26 cellular contexts compared by ENCODE assay signal in the genomic region with DNA sequence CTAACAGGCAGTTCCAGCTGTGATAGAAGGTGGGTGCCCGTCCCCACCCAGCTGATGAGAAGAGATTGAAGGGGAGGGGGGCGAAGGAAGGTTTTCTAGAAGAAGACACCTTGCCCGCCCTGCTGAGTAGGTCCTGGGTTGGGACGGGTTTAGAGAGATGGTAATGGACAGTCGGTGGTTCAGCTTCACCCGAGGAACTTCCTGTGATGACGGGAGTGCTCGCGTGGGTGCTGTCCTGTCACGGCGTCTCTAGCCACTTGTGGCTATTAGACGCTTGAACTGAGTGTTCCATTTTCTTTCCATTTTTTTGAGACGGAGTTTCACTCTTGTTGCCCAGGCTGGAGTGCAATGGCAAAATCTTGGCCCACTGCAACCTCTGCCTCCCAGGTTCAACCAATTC. TPM values are rescaled to one million over a fixed set of nuclear protein-coding genes. Genes with fewer than 3 reads are reported as not detected.
DNase-seq lines count a peak whose midpoint lies in the region; ATAC-seq, FAIRE-seq and TF ChIP-seq lines count a peak whose summit lies in the region.
"Had no signal": no experiment of that assay in that cellular context is flagged by ENCODE, and none has a peak within 500 bp of the region (broad histone marks: within the 10 kb centered on the region; RNA-seq: fewer than 3 reads in every experiment).

No MANE protein-coding gene starts in this region.

- H3K14ac ChIP-seq in H1 (ENCODE audit: insufficient read length): no peak overlapping the region
- H3K14ac ChIP-seq in neuronal stem cell (ENCODE audit: low read length): peak overlapping the region; percentile 82

- peak overlapping the region; percentile 81 for H3K27ac ChIP-seq in A673 (ENCODE audit: low read depth, low read length, poor library complexity, severe bottlenecking)
- H3K27ac ChIP-seq in MM.1S (ENCODE audit: low read length): peak overlapping the region; percentile 92; the same call in 1 of the 2 replicates
- peak overlapping the region; percentile 46; the same call in 1 of the 2 replicates for H3K27ac ChIP-seq in H1 (ENCODE audit: low read depth, low read length)
- H3K27ac ChIP-seq in neuronal stem cell (replicated peaks; ENCODE audit: low read length): peak overlapping the region; percentile 83
- no peak overlapping the region for H3K27ac ChIP-seq in effector memory CD4-positive, alpha-beta T cell (ENCODE audit: insufficient read depth, low read length, poor library complexity, severe bottlenecking)
- H3K27ac ChIP-seq: epithelial cell of prostate, suprapubic skin had no signal

- H3K23ac ChIP-seq in H1 (ENCODE audit: insufficient read length): no peak overlapping the region
- H3K23ac ChIP-seq in neuronal stem cell (ENCODE audit: low read depth, low read length, poor library complexity): peak overlapping the region; percentile 89

- H2BK15ac ChIP-seq in H1 (ENCODE audit: low read length) (peak overlapping the region; percentile 63; the same call in 1 of the 2 replicates), neuronal stem cell (ENCODE audit: low read length) (peak overlapping the region; percentile 33)

- no peak for DNase-seq in A673 (ENCODE audit: low spot score)
- no peak for DNase-seq in MM.1S
- DNase-seq in H1 (ENCODE audit: low read depth in 1 of 2, low spot score in 2 of 2): no peak
- no peak for DNase-seq in neuronal stem cell (ENCODE audit: low spot score)
- DNase-seq in effector memory CD4-positive, alpha-beta T cell: no peak
- no peak for DNase-seq in NCI-H1092 treated with DMSO at 0.1 percent for 48 hours (lab: John Stamatoyannopoulos, UW)
- DNase-seq in ureter (ENCODE audit: low spot score): no peak
- DNase-seq: 8988T; activated CD4-positive, alpha-beta T cell treated with anti-CD3 and anti-CD28 coated beads for 4 hours; activated gamma-delta T cell; NCI-H1417 treated with DMSO at 0.1 percent for 48 hours; NCI-H446 treated with DMSO at 0.1 percent for 48 hours; OCI-M1; sigmoid colon; stimulated activated CD4-positive, alpha-beta T cell treated with anti-CD3 and anti-CD28 coated beads, Interleukin-4, amount 100 ng/mL, for 4 hours; uterus had no signal

- intact Hi-C loops in A673 (cut with micrococcal nuclease; ENCODE audit: unreplicated experiment): no loop called here

- H4K20me1 ChIP-seq in MM.1S (ENCODE audit: insufficient read depth, low read length): no peaks in the 10 kb centered on the region
- peaks cover 0 to 3% of the 10 kb centered on the region in 2 experiments for H4K20me1 ChIP-seq in H1 (replicated peaks in 1 of 2; ENCODE audit: control insufficient read depth in 1 of 2, insufficient read depth in 2 of 2, low read length in 2 of 2)

- H2AK5ac ChIP-seq in H1 (ENCODE audit: low read depth, low read length) (0 out of 2 replicates have a peak overlapping the region, but pooled peaks have one; percentile 57), neuronal stem cell (ENCODE audit: low read depth, low read length) (peak overlapping the region; percentile 94)

- no peaks in the 10 kb centered on the region; the same call in 1 of the 2 replicates for H3K23me2 ChIP-seq in H1 (ENCODE audit: low read depth, low read length)

- peak overlapping the region; percentile 72 for H3K56ac ChIP-seq in H1 (replicated peaks; ENCODE audit: insufficient read length, low read depth, low read length)

- H2BK20ac ChIP-seq in H1 (ENCODE audit: low read length): peak overlapping the region; percentile 99; the same call in 1 of the 2 replicates

- H3K4me1 ChIP-seq in A673 (ENCODE audit: insufficient read depth, low read length, poor library complexity, severe bottlenecking) (peaks cover 22% of the 10 kb centered on the region), MM.1S (ENCODE audit: low read length) (peaks cover 59% of the 10 kb centered on the region), H1 (replicated peaks in 1 of 4; ENCODE audit: control insufficient read depth in 3 of 4, insufficient read depth in 4 of 4, low read length in 3 of 4) (peaks cover 8 to 23% (median 17%) of the 10 kb centered on the region in 4 experiments), neuronal stem cell (ENCODE audit: control insufficient read depth in 2 of 2, insufficient read depth in 1 of 2, low read depth in 1 of 2, low read length in 2 of 2) (peaks cover 7 to 18% of the 10 kb centered on the region in 2 donors)
- H3K4me1 ChIP-seq in effector memory CD4-positive, alpha-beta T cell (ENCODE audit: control insufficient read depth, insufficient read depth, low read length, poor library complexity, severe bottlenecking): no peaks in the 10 kb centered on the region

- no peak for TF ChIP-seq POLR2A in H1 (IDR thresholded peaks at IDR 0.05; ENCODE audit: control extremely low read depth in 1 of 2, low read depth in 2 of 2, low read length in 2 of 2)

- no peak for TF ChIP-seq RAD21 in H1 (IDR thresholded peaks at IDR 0.05 in 1 of 2, conservative IDR thresholded peaks at IDR 0.05 in 1 of 2; ENCODE audit: low read depth in 2 of 2, low read length in 2 of 2)

- no peak overlapping the region for H3K4me3 ChIP-seq in A673 (ENCODE audit: low read depth, low read length, poor library complexity, severe bottlenecking)
- no peak overlapping the region for H3K4me3 ChIP-seq in MM.1S (ENCODE audit: low read length)
- H3K4me3 ChIP-seq in H1 (ENCODE audit: extremely low read depth in 1 of 4, insufficient read depth in 2 of 4, low read depth in 3 of 4, low read length in 4 of 4): peak overlapping the region in 2 of 4 experiments; percentile 19 to 32; a peak in 2 of 8 replicates
- H3K4me3 ChIP-seq in neuronal stem cell (ENCODE audit: low read length in 2 of 2): no peak overlapping the region
- no peak overlapping the region for H3K4me3 ChIP-seq in effector memory CD4-positive, alpha-beta T cell (ENCODE audit: insufficient read depth, low read depth, low read length, poor library complexity, severe bottlenecking)
- H3K4me3 ChIP-seq: GM12878, K562, sigmoid colon, suprapubic skin, uterus had no signal

- TF ChIP-seq EP300 in H1 (IDR thresholded peaks at IDR 0.05; ENCODE audit: borderline replicate concordance in 1 of 2, low read depth in 2 of 2, low read length in 2 of 2): no peak

- H3K4ac ChIP-seq in H1 (replicated peaks; ENCODE audit: insufficient read length, low read depth, low read length): peak overlapping the region; percentile 92
- peak overlapping the region; percentile 93 for H3K4ac ChIP-seq in neuronal stem cell (ENCODE audit: low read length)

- peaks cover 41% of the 10 kb centered on the region for H3K36me3 ChIP-seq in A673 (ENCODE audit: insufficient read depth, low read length, poor library complexity, severe bottlenecking)
- H3K36me3 ChIP-seq in MM.1S (replicated peaks; ENCODE audit: insufficient read depth, low read length): peaks cover 6% of the 10 kb centered on the region; the same call in 1 of the 2 replicates
- H3K36me3 ChIP-seq in H1 (ENCODE audit: control insufficient read depth in 2 of 4, insufficient read depth in 4 of 4, low read length in 3 of 4): peaks cover 0 to 11% (median 3%) of the 10 kb centered on the region in 4 experiments; a peak in 4 of 8 replicates
- peaks cover 29 to 68% of the 10 kb centered on the region in 2 donors for H3K36me3 ChIP-seq in neuronal stem cell (replicated peaks in 1 of 2; ENCODE audit: control insufficient read depth in 2 of 2, insufficient read depth in 2 of 2, low read length in 2 of 2)
- peaks cover 66% of the 10 kb centered on the region for H3K36me3 ChIP-seq in effector memory CD4-positive, alpha-beta T cell (ENCODE audit: control insufficient read depth, insufficient read depth, low read length)
- H3K36me3 ChIP-seq: uterus had no signal

- TF ChIP-seq CTCF in A673 (conservative IDR thresholded peaks at IDR 0.05; ENCODE audit: low read depth, low read length): no peak
- TF ChIP-seq CTCF in MM.1S (IDR thresholded peaks at IDR 0.05; ENCODE audit: low read length): no peak
- no peak for TF ChIP-seq CTCF in H1 (IDR thresholded peaks at IDR 0.05; ENCODE audit: control extremely low read depth in 1 of 3, insufficient read depth in 1 of 3, low read depth in 1 of 3, low read length in 3 of 3)

- H3K79me2 ChIP-seq in MM.1S (ENCODE audit: low read length): peaks cover 30% of the 10 kb centered on the region
- no peaks in the 10 kb centered on the region for H3K79me2 ChIP-seq in H1 (ENCODE audit: control insufficient read depth in 1 of 2, insufficient read depth in 2 of 2, low read length in 2 of 2)

- H4K8ac ChIP-seq in H1 (ENCODE audit: extremely low read depth, insufficient read depth, low read length) (peak overlapping the region; percentile 91), neuronal stem cell (ENCODE audit: low read depth, low read length) (peak overlapping the region; percentile 82)

- H3K79me1 ChIP-seq in H1 (ENCODE audit: low read depth, low read length) (no peaks in the 10 kb centered on the region; the same call in 1 of the 2 replicates), neuronal stem cell (ENCODE audit: low read depth, low read length) (peaks cover 3% of the 10 kb centered on the region)

- H3K18ac ChIP-seq in H1 (ENCODE audit: extremely low read depth, low read length) (peak overlapping the region; percentile 84), neuronal stem cell (ENCODE audit: low read length) (peak overlapping the region; percentile 98)

- no peak overlapping the region for H4K5ac ChIP-seq in H1 (ENCODE audit: insufficient read length, low read depth, low read length)

- peaks cover 31% of the 10 kb centered on the region for H3F3A ChIP-seq in MM.1S (ENCODE audit: insufficient read depth, low read length)

- no peak for FAIRE-seq in H1 (lab: Jason Lieb, UNC)
- FAIRE-seq: GM12878, K562, keratinocyte had no signal

- POLR2A ChIA-PET in A673 (lab: Charles Lee; ENCODE audit: low non-redundant PET): no interaction called here
- POLR2A ChIA-PET in H1 (lab: Charles Lee; ENCODE audit: partially characterized antibody): interaction anchor here (0.6 to 5.5 kb wide), 8 partner anchors 9 to 115 kb away, joined by 3 to 48 read pairs (median 6); a partner anchor contains a TSS

- BruUV-seq in A673 (replicated peaks; lab: Mats Ljungman, UMichigan): no TSS peak

- H3K9ac ChIP-seq in MM.1S (ENCODE audit: low read length): peak overlapping the region; percentile 49; the same call in 1 of the 2 replicates
- H3K9ac ChIP-seq in H1 (replicated peaks in 1 of 4; ENCODE audit: extremely low read depth in 1 of 4, low read depth in 3 of 4, low read length in 3 of 4): peak overlapping the region in 2 of 4 experiments; percentile 25 to 34; a peak in 3 of 7 replicates
- peak overlapping the region; percentile 83 for H3K9ac ChIP-seq in neuronal stem cell (ENCODE audit: low read depth, low read length, poor library complexity)

- H3K9me3 ChIP-seq in A673 (ENCODE audit: low read depth, low read length, poor library complexity, severe bottlenecking) (no peaks in the 10 kb centered on the region), MM.1S (replicated peaks; ENCODE audit: insufficient read depth, low read length) (no peaks in the 10 kb centered on the region), H1 (ENCODE audit: insufficient read depth in 2 of 2, low read depth in 1 of 2, low read length in 1 of 2) (no peaks in the 10 kb centered on the region), neuronal stem cell (replicated peaks in 1 of 2; ENCODE audit: control insufficient read depth in 2 of 2, insufficient read depth in 1 of 2, low read depth in 1 of 2, low read length in 2 of 2) (peaks cover 0 to 2% of the 10 kb centered on the region in 2 donors)
- no peaks in the 10 kb centered on the region for H3K9me3 ChIP-seq in effector memory CD4-positive, alpha-beta T cell (ENCODE audit: control insufficient read depth, low read length)
- H3K9me3 ChIP-seq: sigmoid colon, suprapubic skin, uterus had no signal

- H3K9me2 ChIP-seq in MM.1S (replicated peaks; ENCODE audit: insufficient read depth, low read length): no peaks in the 10 kb centered on the region

- H3K27me3 ChIP-seq in A673 (replicated peaks; ENCODE audit: insufficient read depth, low read depth, low read length, poor library complexity) (no peaks in the 10 kb centered on the region), MM.1S (replicated peaks; ENCODE audit: insufficient read depth, low read length) (no peaks in the 10 kb centered on the region), H1 (replicated peaks in 1 of 4; ENCODE audit: control insufficient read depth in 3 of 4, extremely low read depth in 1 of 4, insufficient read depth in 3 of 4, low read length in 3 of 4) (no peaks in the 10 kb centered on the region), neuronal stem cell (ENCODE audit: control insufficient read depth in 3 of 3, insufficient read depth in 3 of 3, low read depth in 1 of 3, low read length in 3 of 3) (no peaks in the 10 kb centered on the region)
- no peaks in the 10 kb centered on the region for H3K27me3 ChIP-seq in effector memory CD4-positive, alpha-beta T cell (replicated peaks; ENCODE audit: control insufficient read depth, insufficient read depth, low read length, poor library complexity, severe bottlenecking)
- H3K27me3 ChIP-seq: sigmoid colon, suprapubic skin, uterus had no signal

- H3K4me2 ChIP-seq in MM.1S (ENCODE audit: low read depth, low read length) (peak overlapping the region; percentile 54; the same call in 1 of the 2 replicates), H1 (ENCODE audit: insufficient read depth in 1 of 2, low read depth in 2 of 2, low read length in 2 of 2) (peak overlapping the region; percentile 14 to 55), neuronal stem cell (ENCODE audit: insufficient read depth, low read length, poor library complexity, severe bottlenecking) (peak overlapping the region; percentile 49)

- CTCF ChIA-PET in A673 (lab: Charles Lee): interaction anchor here (0.8 kb wide), 1 partner anchor 67 kb away, joined by 4 read pairs; no protein-coding TSS in a partner anchor
- CTCF ChIA-PET in H1 (lab: Charles Lee; ENCODE audit: partially characterized antibody): interaction anchor here (1.0 to 2.8 kb wide), 9 partner anchors 12 to 545 kb away, joined by 3 to 19 read pairs (median 5); no protein-coding TSS in a partner anchor

- H2BK5ac ChIP-seq in H1 (ENCODE audit: low read depth, low read length): peak overlapping the region; percentile 98
- H2BK5ac ChIP-seq in neuronal stem cell (ENCODE audit: low read length): peak overlapping the region; percentile 83

- peak overlapping the region; percentile 94; the same call in 1 of the 2 replicates for H2BK12ac ChIP-seq in H1 (ENCODE audit: low read depth, low read length)
- peak overlapping the region; percentile 2 for H2BK12ac ChIP-seq in neuronal stem cell (ENCODE audit: low read length)

- H4K91ac ChIP-seq in H1 (replicated peaks; ENCODE audit: insufficient read length, low read length): peak overlapping the region; percentile 83
- no peak overlapping the region for H4K91ac ChIP-seq in neuronal stem cell (ENCODE audit: low read depth, low read length, poor library complexity)

- no peak for ATAC-seq in GM19463 (IDR thresholded peaks at IDR 0.05; ENCODE audit: unreplicated experiment)
- ATAC-seq: GM12878; K562; Right ventricle myocardium inferior; stimulated activated memory B cell treated with anti-CD40 and anti-IgM and Interleukin-4, amounts not matched to agents 10 μg/mL and 1 μg/mL and 100 μg/mL, for 72 hours had no signal

- H2BK120ac ChIP-seq in H1 (replicated peaks; ENCODE audit: low read depth, low read length): peak overlapping the region; percentile 63
- no peak overlapping the region for H2BK120ac ChIP-seq in neuronal stem cell (ENCODE audit: low read depth, low read length)

- no peak overlapping the region for H2AFZ ChIP-seq in MM.1S (ENCODE audit: low read length)
- H2AFZ ChIP-seq in H1 (ENCODE audit: low read length): no peak overlapping the region
- H2AFZ ChIP-seq in neuronal stem cell (ENCODE audit: low read length): no peak overlapping the region

- 90% methylated on average over 13 of the region's 13 CpGs; no CpG with 5 or more reads in 1 of the 2 experiments for WGBS in H1 (ENCODE audit: extremely low coverage in 1 of 2, insufficient coverage in 1 of 2, insufficient read length in 1 of 2, insufficient replicate concordance in 2 of 2, low coverage in 1 of 2, low lambda C conversion rate in 2 of 2, missing lambda C conversion rate in 1 of 2), 2 experiments
- WGBS in neuronal stem cell (ENCODE audit: extremely low coverage in 2 of 2, insufficient read length in 2 of 2, insufficient replicate concordance in 1 of 2), 2 donors: no CpG with 5 or more reads among the region's 13 CpGs

RNA-seq across cellular contexts. Expression of a gene that starts 27.6 kb away (rescaled TPM):
- 2.7 and 5.8 TPM in 2 replicates for total RNA-seq in A673 (2021)
- total RNA-seq in H1 (2021; fragmentation: NEBNext Ultra II Directional; extraction: Animal tissue kit (Norgen Biotek cat#: 25700)): 8.5 and 9.2 TPM in 2 replicates
- polyA plus RNA-seq in H1 (2011; rRNA removed): 4.3 and 6.3 TPM in 2 replicates
- polyA plus RNA-seq in H1 (2011; cell fraction: cytosol; rRNA removed): 4.7 TPM
- 6.4 TPM for polyA plus RNA-seq in H1 (2011; cell fraction: nucleus; rRNA removed)
- 6.4 to 8.6 TPM (median 7.1 TPM) in 4 replicates for polyA plus RNA-seq in H1 (2012, experiment 1 of 2)
- 5.9 TPM for polyA plus RNA-seq in H1 (2012, experiment 2 of 2)
- 5.5 TPM for polyA plus RNA-seq in H1 (2013, experiment 1 of 2)
- polyA plus RNA-seq in H1 (2013, experiment 2 of 2): 5.2 TPM
- 5.9 and 6.3 TPM in 2 replicates for polyA minus RNA-seq in H1 (2011; rRNA and poly(A)+ RNA removed)
- polyA minus RNA-seq in H1 (2011; cell fraction: cytosol; rRNA and poly(A)+ RNA removed): 7.0 TPM
- polyA minus RNA-seq in H1 (2011; cell fraction: nucleus; rRNA and poly(A)+ RNA removed): 4.2 TPM
- polyA plus RNA-seq in neuronal stem cell (2013, experiment 1 of 2): 13.5 TPM
- 13.6 TPM for polyA plus RNA-seq in neuronal stem cell (2013, experiment 2 of 2)
- total RNA-seq in ureter: 12.9 TPM
- total RNA-seq: dermis microvascular lymphatic vessel endothelial cell, MCF 10A had no signal
- polyA plus RNA-seq: keratinocyte had no signal

RNA-seq across cellular contexts. Expression of a gene that starts 29.6 kb away (rescaled TPM):
- total RNA-seq in A673 (2021) (27.0 and 38.2 TPM in 2 replicates), ureter (27.5 TPM)
- 23.1 and 26.1 TPM in 2 replicates for total RNA-seq in H1 (2021; fragmentation: NEBNext Ultra II Directional; extraction: Animal tissue kit (Norgen Biotek cat#: 25700))
- polyA plus RNA-seq in H1 (2011; rRNA removed): 38.0 and 77.1 TPM in 2 replicates
- polyA plus RNA-seq in H1 (2011; cell fraction: cytosol; rRNA removed): 41.7 TPM
- 53.9 TPM for polyA plus RNA-seq in H1 (2011; cell fraction: nucleus; rRNA removed)
- polyA plus RNA-seq in H1 (2012, experiment 1 of 2): 17.0 to 29.1 TPM (median 26.8 TPM) in 4 replicates
- polyA plus RNA-seq in H1 (2012, experiment 2 of 2): 22.4 TPM
- 16.1 TPM for polyA plus RNA-seq in H1 (2013, experiment 1 of 2)
- 15.7 TPM for polyA plus RNA-seq in H1 (2013, experiment 2 of 2)
- 22.1 and 25.9 TPM in 2 replicates for polyA minus RNA-seq in H1 (2011; rRNA and poly(A)+ RNA removed)
- polyA minus RNA-seq in H1 (2011; cell fraction: cytosol; rRNA and poly(A)+ RNA removed): 29.2 TPM
- polyA minus RNA-seq in H1 (2011; cell fraction: nucleus; rRNA and poly(A)+ RNA removed): 18.2 TPM
- 25.7 TPM for polyA plus RNA-seq in neuronal stem cell (2013, experiment 1 of 2)
- 24.2 TPM for polyA plus RNA-seq in neuronal stem cell (2013, experiment 2 of 2)
